18 cellular contexts compared by ENCODE assay signal in the genomic region with DNA sequence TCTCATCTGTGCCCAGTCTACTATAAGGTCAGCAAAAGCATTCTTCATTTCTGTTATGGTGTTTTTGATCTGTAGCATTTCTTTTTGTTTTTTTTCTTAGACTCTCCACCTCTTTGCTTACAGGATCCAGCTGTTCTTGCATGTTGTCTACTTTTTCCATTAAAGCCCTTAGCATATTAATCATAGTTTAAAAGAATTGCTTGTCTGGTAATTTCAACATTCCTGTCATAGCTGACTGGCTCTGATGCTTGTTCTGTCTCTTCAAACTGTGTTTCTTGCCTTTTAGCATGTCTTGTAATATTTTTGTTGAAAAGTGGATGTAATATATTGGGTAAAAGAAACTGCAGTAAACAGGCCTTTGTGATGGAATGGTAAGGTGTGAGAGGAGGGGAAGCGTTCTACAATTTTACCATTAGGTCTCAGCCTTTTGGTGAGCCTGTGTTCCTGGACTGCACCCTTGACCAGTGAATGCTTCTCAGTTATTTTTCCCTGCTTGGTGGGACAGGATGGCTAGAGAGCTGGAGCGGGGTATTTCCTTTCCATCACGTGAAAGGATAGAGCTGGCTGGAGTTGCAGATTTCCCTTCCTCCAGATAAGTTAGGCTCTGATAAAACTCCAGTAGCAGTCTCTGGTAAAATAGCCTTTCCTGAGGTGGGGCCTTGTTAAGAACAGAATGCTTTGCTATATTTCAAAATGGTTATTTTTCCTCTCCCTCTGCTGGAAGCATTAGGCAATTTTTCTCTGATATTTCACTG.
DNase-seq lines count a peak whose midpoint lies in the region; ATAC-seq and TF ChIP-seq lines count a peak whose summit lies in the region.
"Had no signal": no experiment of that assay in that cellular context is flagged by ENCODE, and none has a peak within 500 bp of the region (broad histone marks: within the 10 kb centered on the region; RNA-seq: fewer than 3 reads in every experiment).

No MANE protein-coding gene starts in this region.

- peaks cover 0 to 6% (median 4%) of the 10 kb centered on the region in 3 donors for H3K4me1 ChIP-seq in gastroesophageal sphincter
- H3K4me1 ChIP-seq: gastrocnemius medialis, parathyroid adenoma, vagina had no signal

- DNase-seq in BJ (ENCODE audit: low read depth) (peak; percentile 34), astrocyte of the spinal cord (ENCODE audit: low read depth, low spot score) (peak; percentile 8), non-pigmented ciliary epithelial cell (ENCODE audit: low read depth) (peak; percentile 40), HPDE6-E6E7 (ENCODE audit: extremely low spot score) (no peak), MG63 (no peak), GM10248 (ENCODE audit: extremely low spot score) (no peak)
- DNase-seq in activated CD4-positive, alpha-beta T cell treated with anti-CD3 and anti-CD28 coated beads for 48 hours: no peak
- DNase-seq: activated CD4-positive, alpha-beta memory T cell treated with anti-CD3 and anti-CD28 coated beads, Interleukin-2, amount 10 ng/mL, durations not matched to agents 7 days and 5 days; activated gamma-delta T cell treated with Interleukin-2 at 50 U/mL for 16 hours; gastrocnemius medialis; NCI-H1694; NCI-H524 treated with DMSO at 0.1 percent for 48 hours; T-helper 9 cell had no signal

- no peaks in the 10 kb centered on the region for H3K9me3 ChIP-seq in gastroesophageal sphincter
- H3K9me3 ChIP-seq in MG63: peaks cover 5% of the 10 kb centered on the region
- H3K9me3 ChIP-seq: gastrocnemius medialis, vagina had no signal

- POLR2A ChIA-PET in BJ (lab: Charles Lee): no interaction called here
- POLR2A ChIA-PET in GM10248 (lab: Yijun Ruan, JAX): no interaction called here

- no peak for TF ChIP-seq POLR2A in gastroesophageal sphincter (IDR thresholded peaks at IDR 0.05)

- TF ChIP-seq CTCF in BJ (IDR thresholded peaks at IDR 0.05; ENCODE audit: insufficient read depth, low read depth, low read length) (no peak), astrocyte of the spinal cord (IDR thresholded peaks at IDR 0.05; ENCODE audit: low read depth, low read length) (no peak), gastroesophageal sphincter (IDR thresholded peaks at IDR 0.05) (peak in 1 of 4 experiments; percentile 6), GM10248 (IDR thresholded peaks at IDR 0.05; ENCODE audit: control extremely low read depth, extremely low read depth, low read depth, missing control alignments) (no peak)

- H3K4me3 ChIP-seq in BJ (ENCODE audit: low read depth, low read length) (no peak overlapping the region), astrocyte of the spinal cord (ENCODE audit: low read depth, low read length) (no peak overlapping the region), gastroesophageal sphincter (no peak overlapping the region), MG63 (no peak overlapping the region)
- H3K4me3 ChIP-seq: gastrocnemius medialis, GM12878, vagina had no signal

- in situ Hi-C loops in astrocyte of the spinal cord (cut with HindIII; ENCODE audit: low sequenced_read_pairs): no loop called here

- 34 to 89% methylated on average over 1 to 3 of the region's 3 CpGs for WGBS in gastroesophageal sphincter (ENCODE audit: low coverage in 1 of 2), 2 donors

- TF ChIP-seq EP300 in gastroesophageal sphincter (IDR thresholded peaks at IDR 0.05): no peak

- peak overlapping the region in 3 of 4 donors; percentile 1 to 39 (median 21) for H3K27ac ChIP-seq in gastroesophageal sphincter
- H3K27ac ChIP-seq: gastrocnemius medialis, parathyroid adenoma, RWPE1, vagina had no signal

- peak; percentile 51 for ATAC-seq in gastroesophageal sphincter
- ATAC-seq: gastrocnemius medialis, GM12878 had no signal

- no peaks in the 10 kb centered on the region for H3K27me3 ChIP-seq in BJ (ENCODE audit: control insufficient read depth, insufficient read depth, low read length)
- no peaks in the 10 kb centered on the region for H3K27me3 ChIP-seq in gastroesophageal sphincter
- H3K27me3 ChIP-seq in MG63: no peaks in the 10 kb centered on the region
- H3K27me3 ChIP-seq: gastrocnemius medialis, vagina had no signal

- CTCF ChIA-PET in BJ (lab: Yijun Ruan, JAX) (interaction anchor here (1.0 to 1.4 kb wide), 2 partner anchors 11 to 13 kb away, joined by 3 to 4 read pairs; no protein-coding TSS in a partner anchor), GM10248 (lab: Yijun Ruan, JAX) (interaction anchor here (1.1 kb wide), 1 partner anchor 13 kb away, joined by 4 read pairs; no protein-coding TSS in a partner anchor)

- H3K36me3 ChIP-seq in BJ (ENCODE audit: control insufficient read depth, insufficient read depth, low read length): no peaks in the 10 kb centered on the region
- H3K36me3 ChIP-seq in gastroesophageal sphincter: peaks cover 0 to 5% of the 10 kb centered on the region in 2 donors
- H3K36me3 ChIP-seq in MG63: no peaks in the 10 kb centered on the region
- H3K36me3 ChIP-seq: gastrocnemius medialis, vagina had no signal

Comparison
In these comparisons a context has a peak if more than half of its experiments do, and no peak if none do; other contexts are left out.
1. DNase-seq: peak in BJ (single experiment), astrocyte of the spinal cord (single experiment) and non-pigmented ciliary epithelial cell (single experiment); none in HPDE6-E6E7 (single experiment), activated CD4-positive, alpha-beta T cell treated with anti-CD3 and anti-CD28 coated beads for 48 hours (single experiment), MG63 (single experiment) and GM10248 (single experiment).